ENCODE assay signal across 18 cellular contexts in the genomic region with DNA sequence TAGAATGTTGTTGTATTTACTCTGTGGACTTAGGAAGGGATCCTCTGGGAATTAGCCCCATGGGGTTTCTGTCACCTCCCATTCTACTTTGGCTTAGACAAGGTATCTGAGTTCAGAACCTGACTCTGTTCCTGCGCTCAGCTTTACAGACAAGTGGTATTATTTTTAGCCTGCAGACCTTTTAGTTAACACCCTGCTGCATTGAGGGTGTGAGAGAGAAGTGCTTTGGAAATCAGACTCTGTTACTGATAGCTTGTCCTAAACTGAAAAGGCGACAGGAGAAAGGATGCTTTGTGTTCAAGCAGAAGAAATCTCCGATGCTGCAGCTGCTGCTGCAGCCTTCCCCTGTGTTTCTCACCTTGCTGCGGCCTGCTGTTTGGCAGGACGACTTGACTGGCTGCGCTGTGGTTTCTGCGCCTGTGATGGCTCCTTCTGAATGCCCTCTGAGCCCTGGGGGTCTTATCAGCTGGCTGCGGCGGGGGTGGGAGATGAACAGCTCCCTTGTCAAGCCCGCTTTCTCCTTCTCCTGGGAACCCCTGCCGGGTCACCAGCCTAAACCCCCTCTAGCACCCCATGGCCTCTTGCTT.
A peak's percentile ranks its signal among the peaks of the same experiment; 100 is the strongest.
DNase-seq lines count a peak whose midpoint lies in the region; ATAC-seq and TF ChIP-seq lines count a peak whose summit lies in the region.
"Had no signal": no experiment of that assay in that cellular context is flagged by ENCODE, and none has a peak within 500 bp of the region (broad histone marks: within the 10 kb centered on the region; RNA-seq: fewer than 3 reads in every experiment).

No MANE protein-coding gene starts in this region.

- H3K27me3 ChIP-seq in right atrium auricular region (no peaks in the 10 kb centered on the region), rectal smooth muscle tissue (ENCODE audit: control insufficient read depth, insufficient read depth, low read length) (no peaks in the 10 kb centered on the region)
- H3K27me3 ChIP-seq: BLaER1 had no signal

- no peak for DNase-seq in Right ventricle myocardium inferior (ENCODE audit: missing footprints)
- no peak for DNase-seq in cardiac septum (ENCODE audit: low spot score)
- DNase-seq in right atrium auricular region (ENCODE audit: low spot score) = no peak
- DNase-seq in NCI-H1417 (lab: John Stamatoyannopoulos, UW) = no peak
- no peak for DNase-seq in GM19238 (ENCODE audit: insufficient read length, low spot score)
- DNase-seq in GOT3 (lab: John Stamatoyannopoulos, UW) = no peak
- DNase-seq: 8988T; CD8-positive, alpha-beta memory T cell; DMS79 treated with DMSO at 0.1 percent for 48 hours; HFFc6; KBM-7; NCI-H1436 treated with DMSO at 0.1 percent for 48 hours; NCI-H2029 treated with DMSO at 0.1 percent for 48 hours; NCI-H226; NK-92 treated with Interleukin-12 subunit alpha and Interleukin-12 subunit beta, amount 100 ng/mL, for 24 hours had no signal

- intact Hi-C loops in Right ventricle myocardium inferior (cut with DNase I) = loop anchor here (5.0 kb wide), 1 partner anchor 84 kb away; no protein-coding TSS in a partner anchor
- intact Hi-C loops in cardiac septum (cut with DNase I) = loop anchor here (2.0 kb wide), 1 partner anchor 82 kb away; no protein-coding TSS in a partner anchor

- peaks cover 2% of the 10 kb centered on the region for H3K36me3 ChIP-seq in right atrium auricular region
- H3K36me3 ChIP-seq in rectal smooth muscle tissue (ENCODE audit: control insufficient read depth, insufficient read depth, low read length) = peaks cover 7% of the 10 kb centered on the region
- H3K36me3 ChIP-seq: BLaER1 had no signal

- no peak for TF ChIP-seq CTCF in right atrium auricular region (IDR thresholded peaks at IDR 0.05)

- H3K4me1 ChIP-seq in right atrium auricular region = peaks cover 0 to 46% of the 10 kb centered on the region in 2 donors
- H3K4me1 ChIP-seq in rectal smooth muscle tissue (ENCODE audit: control insufficient read depth, insufficient read depth, low read length) = peaks cover 18% of the 10 kb centered on the region
- H3K4me1 ChIP-seq: BLaER1 had no signal

- no peak overlapping the region for H3K9ac ChIP-seq in rectal smooth muscle tissue (ENCODE audit: low read length)
- H3K9ac ChIP-seq: BLaER1 had no signal

- no peak overlapping the region for H3K4me3 ChIP-seq in right atrium auricular region
- no peak overlapping the region for H3K4me3 ChIP-seq in rectal smooth muscle tissue (ENCODE audit: low read length)
- H3K4me3 ChIP-seq: BLaER1 had no signal

- H3K27ac ChIP-seq in right atrium auricular region (peak overlapping the region; percentile 76 to 81), rectal smooth muscle tissue (ENCODE audit: low read depth, low read length) (peak overlapping the region; percentile 58)
- H3K27ac ChIP-seq: BLaER1 had no signal

- peak; percentile 90 for ATAC-seq in Right ventricle myocardium inferior
- ATAC-seq in GM19328 (IDR thresholded peaks at IDR 0.05; ENCODE audit: unreplicated experiment) = no peak

- no peaks in the 10 kb centered on the region for H3K9me3 ChIP-seq in right atrium auricular region
- H3K9me3 ChIP-seq: BLaER1 had no signal
